ENCODE assay signal across 1 cellular context in genomic region chr20:62624719-62625455, GRCh38.
TF ChIP-seq lines count a peak whose summit lies in the region.

No MANE protein-coding gene starts in this region.

TF ChIP-seq in IMR-90, 13 proteins besides CTCF, POLR2A, EP300 and RAD21 (continued from another document):
- TF ChIP-seq CEBPB (IDR thresholded peaks at IDR 0.05; ENCODE audit: low read depth, low read length) (no peak), RCOR1 (IDR thresholded peaks at IDR 0.05; ENCODE audit: insufficient replicate concordance, low read length) (no peak), NFE2L2 (IDR thresholded peaks at IDR 0.05; ENCODE audit: low read depth, low read length) (no peak), BHLHE40 (IDR thresholded peaks at IDR 0.05; ENCODE audit: low read depth, low read length) (no peak), RFX5 (IDR thresholded peaks at IDR 0.05; ENCODE audit: low read depth, low read length) (no peak), ELK1 (IDR thresholded peaks at IDR 0.05; ENCODE audit: borderline replicate concordance, low read depth, low read length) (no peak), CHD1 (IDR thresholded peaks at IDR 0.05; ENCODE audit: low read depth, low read length) (no peak), FOS (IDR thresholded peaks at IDR 0.05; ENCODE audit: low read depth, low read length) (no peak), MAFK (IDR thresholded peaks at IDR 0.05; ENCODE audit: low read depth, low read length) (no peak), MXI1 (IDR thresholded peaks at IDR 0.05; ENCODE audit: borderline replicate concordance, low read depth, low read length) (no peak), USF2 (IDR thresholded peaks at IDR 0.05; ENCODE audit: low read depth, low read length) (no peak), MAZ (IDR thresholded peaks at IDR 0.05; ENCODE audit: borderline replicate concordance, low read depth, low read length) (no peak)
